ENCODE assay signal across 13 cellular contexts in the genomic region with DNA sequence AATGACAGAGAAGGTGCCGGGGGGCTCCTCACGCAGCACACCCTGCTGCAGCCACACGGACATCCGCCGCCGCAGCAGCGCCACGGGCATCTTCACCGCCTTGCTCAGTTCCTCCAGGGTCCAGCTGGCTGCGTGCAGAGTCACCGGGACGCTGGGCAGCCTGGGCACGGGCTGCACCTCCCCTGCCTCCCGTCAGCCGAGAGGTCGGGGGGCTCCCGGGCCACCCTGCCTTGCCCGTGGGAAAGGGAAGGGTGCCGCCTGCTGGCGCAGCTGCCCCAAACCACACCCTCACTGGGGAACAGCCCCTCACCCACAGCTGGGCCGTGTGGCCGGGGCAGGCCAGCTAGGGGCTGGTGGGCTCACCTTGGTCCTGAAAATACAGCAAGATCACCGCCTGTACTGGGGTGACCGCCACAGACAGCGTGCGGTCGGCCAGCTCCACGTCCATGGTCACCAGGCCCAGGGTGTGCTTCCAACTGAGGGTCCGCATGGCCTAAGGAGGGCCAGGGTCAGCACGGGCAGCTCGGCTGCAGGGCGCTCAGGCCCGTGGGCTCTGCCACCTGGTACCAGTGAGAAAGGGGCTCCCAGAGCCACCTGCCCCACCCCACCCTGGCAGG. TPM values are rescaled to one million over a fixed set of nuclear protein-coding genes. Genes with fewer than 3 reads are reported as not detected.
DNase-seq lines count a peak whose midpoint lies in the region; ATAC-seq, FAIRE-seq and TF ChIP-seq lines count a peak whose summit lies in the region.
"Had no signal": no experiment of that assay in that cellular context is flagged by ENCODE, and none has a peak within 500 bp of the region (broad histone marks: within the 10 kb centered on the region; RNA-seq: fewer than 3 reads in every experiment).

No MANE protein-coding gene starts in this region.

- H3K4me1 Mint-ChIP-seq in activated CD4-positive, alpha-beta memory T cell treated with anti-CD3 and anti-CD28 coated beads for 36 hours (ENCODE audit: low read depth) = no peaks in the 10 kb centered on the region
- H3K4me1 Mint-ChIP-seq: activated naive CD4-positive, alpha-beta T cell treated with anti-CD3 and anti-CD28 coated beads, Interleukin-2, amount 50 U/mL, for 24 hours had no signal

- CTCF ChIA-PET in activated CD4-positive, alpha-beta memory T cell treated with anti-CD3 and anti-CD28 coated beads for 36 hours (lab: Charles Lee) = interaction anchor here (1.0 to 3.2 kb wide), 5 partner anchors 46 to 80 kb away, joined by 3 to 13 read pairs (median 3); partner anchors contain the start of gene TUBB4B

- H3K27ac ChIP-seq in BLaER1 treated with 17β-estradiol and CSF1 and Interleukin-3, amounts not matched to agents 10 nM and 100 nM = no peak overlapping the region
- H3K27ac ChIP-seq in testis = no peak overlapping the region

- POLR2A ChIA-PET in activated CD4-positive, alpha-beta memory T cell treated with anti-CD3 and anti-CD28 coated beads for 36 hours (lab: Charles Lee) = no interaction called here

- 26 to 34% methylated on average over 7 to 19 of the region's 33 CpGs for WGBS in lower leg skin, 2 donors
- WGBS in testis, 2 donors = 53 to 60% methylated on average over 20 to 32 of the region's 33 CpGs

- ATAC-seq in GM18519 (IDR thresholded peaks at IDR 0.05; ENCODE audit: low FRiP score, unreplicated experiment) = no peak

- no peak for DNase-seq in GM12891 (ENCODE audit: insufficient read length, low spot score)
- DNase-seq in activated CD4-positive, alpha-beta memory T cell treated with anti-CD3 and anti-CD28 coated beads for 36 hours = peak; percentile 54
- DNase-seq in kidney epithelial cell (ENCODE audit: low read depth) = no peak
- no peak for DNase-seq in lower leg skin (ENCODE audit: low spot score in 2 of 2)
- no peak for DNase-seq in stimulated activated CD4-positive, alpha-beta T cell treated with anti-CD3 and anti-CD28 coated beads, Interleukin-4, amount 100 ng/mL, for 4 hours
- no peak for DNase-seq in testis
- DNase-seq: NCI-H1105 treated with DMSO at 0.1 percent for 48 hours, NCI-H510A had no signal

- no peaks in the 10 kb centered on the region for H3K9me3 ChIP-seq in BLaER1 treated with 17β-estradiol and CSF1 and Interleukin-3, amounts not matched to agents 10 nM and 100 nM (replicated peaks in 1 of 11)
- no peaks in the 10 kb centered on the region for H3K9me3 ChIP-seq in testis

- TF ChIP-seq POLR2A in GM12891 (IDR thresholded peaks at IDR 0.05; ENCODE audit: low read depth, low read length) (0 out of 2 replicates have a peak, but pooled peaks have one; percentile 12), lower leg skin (IDR thresholded peaks at IDR 0.05) (no peak), testis (IDR thresholded peaks at IDR 0.05) (no peak)

- H3K4me3 Mint-ChIP-seq in activated CD4-positive, alpha-beta memory T cell treated with anti-CD3 and anti-CD28 coated beads for 36 hours = no peak overlapping the region
- H3K4me3 Mint-ChIP-seq: activated naive CD4-positive, alpha-beta T cell treated with anti-CD3 and anti-CD28 coated beads, Interleukin-2, amount 50 U/mL, for 24 hours had no signal

- H3K27ac Mint-ChIP-seq in activated CD4-positive, alpha-beta memory T cell treated with anti-CD3 and anti-CD28 coated beads for 36 hours = no peak overlapping the region
- H3K27ac Mint-ChIP-seq: activated naive CD4-positive, alpha-beta T cell treated with anti-CD3 and anti-CD28 coated beads, Interleukin-2, amount 50 U/mL, for 24 hours had no signal

- H3K36me3 ChIP-seq in BLaER1 treated with 17β-estradiol and CSF1 and Interleukin-3, amounts not matched to agents 10 nM and 100 nM = peaks cover 20 to 39% (median 36%) of the 10 kb centered on the region in 11 experiments
- H3K36me3 ChIP-seq in kidney epithelial cell (ENCODE audit: control insufficient read depth, insufficient read depth, low read length) = no peaks in the 10 kb centered on the region
- H3K36me3 ChIP-seq in testis (ENCODE audit: low read depth, missing control alignments) = no peaks in the 10 kb centered on the region

- peak overlapping the region in 1 of 11 experiments; percentile 41; a peak in 2 of 22 replicates for H3K9ac ChIP-seq in BLaER1 treated with 17β-estradiol and CSF1 and Interleukin-3, amounts not matched to agents 10 nM and 100 nM

- H4K20me1 ChIP-seq in BLaER1 treated with 17β-estradiol and CSF1 and Interleukin-3, amounts not matched to agents 10 nM and 100 nM = peaks cover 0 to 85% (median 37%) of the 10 kb centered on the region in 11 experiments; a peak in 18 of 22 replicates

- no peaks in the 10 kb centered on the region for H3K36me3 Mint-ChIP-seq in activated CD4-positive, alpha-beta memory T cell treated with anti-CD3 and anti-CD28 coated beads for 36 hours
- H3K36me3 Mint-ChIP-seq: activated naive CD4-positive, alpha-beta T cell treated with anti-CD3 and anti-CD28 coated beads, Interleukin-2, amount 50 U/mL, for 24 hours had no signal

- no peaks in the 10 kb centered on the region for H3K9me3 Mint-ChIP-seq in activated CD4-positive, alpha-beta memory T cell treated with anti-CD3 and anti-CD28 coated beads for 36 hours
- H3K9me3 Mint-ChIP-seq: activated naive CD4-positive, alpha-beta T cell treated with anti-CD3 and anti-CD28 coated beads, Interleukin-2, amount 50 U/mL, for 24 hours had no signal

- peak overlapping the region in 1 of 10 experiments; percentile 35; a peak in 1 of 20 replicates for H3K4me3 ChIP-seq in BLaER1 treated with 17β-estradiol and CSF1 and Interleukin-3, amounts not matched to agents 10 nM and 100 nM
- H3K4me3 ChIP-seq in kidney epithelial cell (ENCODE audit: low read depth, low read length) = no peak overlapping the region
- no peak overlapping the region for H3K4me3 ChIP-seq in lower leg skin (ENCODE audit: low read depth, poor library complexity, severe bottlenecking)
- H3K4me3 ChIP-seq in testis = no peak overlapping the region

- no peak for FAIRE-seq in GM12891 (lab: Jason Lieb, UNC)

- H3K27me3 ChIP-seq in BLaER1 treated with 17β-estradiol and CSF1 and Interleukin-3, amounts not matched to agents 10 nM and 100 nM = peaks cover 0 to 49% (median 0%) of the 10 kb centered on the region in 11 experiments; a peak in 6 of 22 replicates
- H3K27me3 ChIP-seq in kidney epithelial cell (ENCODE audit: control insufficient read depth, insufficient read depth, low read length) (peaks cover 48% of the 10 kb centered on the region), testis (no peaks in the 10 kb centered on the region)

- intact Hi-C loops in activated CD4-positive, alpha-beta memory T cell treated with anti-CD3 and anti-CD28 coated beads for 36 hours (cut with micrococcal nuclease) = no loop called here
- intact Hi-C loops in lower leg skin (cut with DNase I; ENCODE audit: low total_unique reads) (loop anchor here (2.0 kb wide), 1 partner anchor 55 kb away; the partner anchor contains the start of gene SLC34A3), testis (cut with DNase I; ENCODE audit: low total_unique reads) (no loop called here)

- H3K27me3 Mint-ChIP-seq in activated CD4-positive, alpha-beta memory T cell treated with anti-CD3 and anti-CD28 coated beads for 36 hours = peaks cover 9% of the 10 kb centered on the region
- H3K27me3 Mint-ChIP-seq: activated naive CD4-positive, alpha-beta T cell treated with anti-CD3 and anti-CD28 coated beads, Interleukin-2, amount 50 U/mL, for 24 hours had no signal

- TF ChIP-seq CTCF in kidney epithelial cell (IDR thresholded peaks at IDR 0.05; ENCODE audit: insufficient read depth, low read length, poor library complexity, severe bottlenecking) = peak; percentile 37
- no peak for TF ChIP-seq CTCF in lower leg skin (IDR thresholded peaks at IDR 0.05)
- TF ChIP-seq CTCF in testis (IDR thresholded peaks at IDR 0.05) = no peak

- peak overlapping the region in 10 of 11 experiments; percentile 18 to 100 (median 63); a peak in 19 of 22 replicates for H3K4me2 ChIP-seq in BLaER1 treated with 17β-estradiol and CSF1 and Interleukin-3, amounts not matched to agents 10 nM and 100 nM

- peaks cover 33 to 74% (median 68%) of the 10 kb centered on the region in 10 experiments for H3K4me1 ChIP-seq in BLaER1 treated with 17β-estradiol and CSF1 and Interleukin-3, amounts not matched to agents 10 nM and 100 nM
- no peaks in the 10 kb centered on the region for H3K4me1 ChIP-seq in testis

TF ChIP-seq in GM12891, 5 proteins besides CTCF, POLR2A, EP300 and RAD21 (continues in another document):
- no peak for TF ChIP-seq SPI1 (IDR thresholded peaks at IDR 0.05; ENCODE audit: low read depth, low read length)
- TF ChIP-seq PAX5 (IDR thresholded peaks at IDR 0.05; ENCODE audit: insufficient read depth, low read length, severe bottlenecking) = no peak
- no peak for TF ChIP-seq POU2F2 (IDR thresholded peaks at IDR 0.05; ENCODE audit: low read depth, low read length)

RNA-seq across cellular contexts. Expression of gene TMEM210, which starts 3.6 kb away (rescaled TPM):
- not detected for polyA plus RNA-seq in GM12891 (2012; ENCODE audit: low read depth, missing spikeins)
- not detected for total RNA-seq in activated CD4-positive, alpha-beta memory T cell treated with anti-CD3 and anti-CD28 coated beads for 36 hours
- total RNA-seq in kidney epithelial cell (not detected in 2 replicates), lower leg skin (not detected), testis (10 to 100 TPM; 19.8 to 37.9 TPM)
- 83.2 TPM for polyA plus RNA-seq in testis (ENCODE audit: insufficient read depth, low read depth, low replicate concordance)
- total RNA-seq: dermis microvascular lymphatic vessel endothelial cell, RPMI7951 had no signal

RNA-seq across cellular contexts. Expression of gene LRRC26, which starts 5.6 kb away (rescaled TPM):
- 0.09 TPM for polyA plus RNA-seq in GM12891 (2012; ENCODE audit: low read depth, missing spikeins)
- total RNA-seq in activated CD4-positive, alpha-beta memory T cell treated with anti-CD3 and anti-CD28 coated beads for 36 hours = not detected
- total RNA-seq in kidney epithelial cell (not detected in 2 replicates), lower leg skin (10 to 100 TPM in 3 of 4 donors, 1 to 10 TPM in 1; 4.1 to 29.0 (median 21.3) TPM), testis (1 to 10 TPM; 2.4 to 5.1 TPM)
- polyA plus RNA-seq in testis (ENCODE audit: insufficient read depth, low read depth, low replicate concordance) = not detected
- total RNA-seq: dermis microvascular lymphatic vessel endothelial cell, RPMI7951 had no signal

RNA-seq across cellular contexts. Expression of gene ANAPC2, which starts 12.9 kb away (rescaled TPM):
- 27.5 TPM for polyA plus RNA-seq in GM12891 (2012; ENCODE audit: low read depth, missing spikeins)
- total RNA-seq in activated CD4-positive, alpha-beta memory T cell treated with anti-CD3 and anti-CD28 coated beads for 36 hours = 10 to 100 TPM; 36.3 to 36.9 TPM
- total RNA-seq in kidney epithelial cell = 18.8 and 26.1 TPM in 2 replicates
- total RNA-seq in lower leg skin = 10 to 100 TPM; 26.2 to 69.3 (median 30.5) TPM
- 10 to 100 TPM; 91.0 to 98.5 TPM for total RNA-seq in testis
- polyA plus RNA-seq in testis (ENCODE audit: insufficient read depth, low read depth, low replicate concordance) = 80.6 TPM

RNA-seq across cellular contexts. Expression of gene SSNA1, which starts 13.0 kb away (rescaled TPM):
- 53.2 TPM for polyA plus RNA-seq in GM12891 (2012; ENCODE audit: low read depth, missing spikeins)
- 10 to 100 TPM; 58.9 to 62.1 TPM for total RNA-seq in activated CD4-positive, alpha-beta memory T cell treated with anti-CD3 and anti-CD28 coated beads for 36 hours
- total RNA-seq in kidney epithelial cell (91.4 and 95.1 TPM in 2 replicates), lower leg skin (100 to 1,000 TPM in 2 of 4 donors, 10 to 100 TPM in 2; 79.2 to 112 (median 93.1) TPM), testis (100 to 1,000 TPM; 134 to 137 TPM)
- 211 TPM for polyA plus RNA-seq in testis (ENCODE audit: insufficient read depth, low read depth, low replicate concordance)

RNA-seq across cellular contexts. Expression of gene TPRN, which starts 25.1 kb away (rescaled TPM):
- 5.1 TPM for polyA plus RNA-seq in GM12891 (2012; ENCODE audit: low read depth, missing spikeins)
- total RNA-seq in activated CD4-positive, alpha-beta memory T cell treated with anti-CD3 and anti-CD28 coated beads for 36 hours = 1 to 10 TPM; 6.1 to 6.7 TPM
- total RNA-seq in kidney epithelial cell (15.2 and 20.1 TPM in 2 replicates), lower leg skin (10 to 100 TPM; 27.6 to 34.2 (median 29.1) TPM), testis (10 to 100 TPM; 25.9 to 35.2 TPM)
- polyA plus RNA-seq in testis (ENCODE audit: insufficient read depth, low read depth, low replicate concordance) = 17.2 TPM

Comparison
In these comparisons a context has a peak if more than half of its experiments do, and no peak if none do; other contexts are left out.
1. RNA of gene TMEM210, which starts 3.6 kb away (total RNA-seq): 19.8 to 37.9 TPM in testis; not detected in activated CD4-positive, alpha-beta memory T cell treated with anti-CD3 and anti-CD28 coated beads for 36 hours, not detected in kidney epithelial cell and not detected in lower leg skin; every median in the first group is over 10 times any median in the second.